ENCODE assay signal across 1 cellular context in the genomic region with DNA sequence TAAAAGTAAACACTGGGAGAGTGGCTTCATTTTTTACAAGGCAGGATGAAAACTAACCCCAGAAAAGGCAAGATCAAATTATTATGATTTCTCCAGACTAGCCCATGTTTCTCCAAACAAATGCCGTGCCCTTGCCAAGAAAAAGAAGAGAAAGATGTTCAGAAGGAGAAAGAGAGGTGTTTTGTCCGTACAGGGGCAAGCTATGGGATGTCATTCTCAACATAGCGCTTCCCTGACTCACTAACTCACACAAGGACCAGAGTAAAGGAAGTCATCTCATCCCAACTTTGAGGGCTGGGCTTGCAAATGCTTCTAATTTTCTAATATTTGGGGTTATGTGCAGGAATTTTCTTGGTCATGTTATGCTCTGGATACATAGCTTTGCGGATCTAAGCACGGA.
TF ChIP-seq lines count a peak whose summit lies in the region.

No MANE protein-coding gene starts in this region.

TF ChIP-seq in GM23338, 12 proteins besides CTCF, POLR2A, EP300 and RAD21 (continued from another document):
- TF ChIP-seq, protein P1, sequence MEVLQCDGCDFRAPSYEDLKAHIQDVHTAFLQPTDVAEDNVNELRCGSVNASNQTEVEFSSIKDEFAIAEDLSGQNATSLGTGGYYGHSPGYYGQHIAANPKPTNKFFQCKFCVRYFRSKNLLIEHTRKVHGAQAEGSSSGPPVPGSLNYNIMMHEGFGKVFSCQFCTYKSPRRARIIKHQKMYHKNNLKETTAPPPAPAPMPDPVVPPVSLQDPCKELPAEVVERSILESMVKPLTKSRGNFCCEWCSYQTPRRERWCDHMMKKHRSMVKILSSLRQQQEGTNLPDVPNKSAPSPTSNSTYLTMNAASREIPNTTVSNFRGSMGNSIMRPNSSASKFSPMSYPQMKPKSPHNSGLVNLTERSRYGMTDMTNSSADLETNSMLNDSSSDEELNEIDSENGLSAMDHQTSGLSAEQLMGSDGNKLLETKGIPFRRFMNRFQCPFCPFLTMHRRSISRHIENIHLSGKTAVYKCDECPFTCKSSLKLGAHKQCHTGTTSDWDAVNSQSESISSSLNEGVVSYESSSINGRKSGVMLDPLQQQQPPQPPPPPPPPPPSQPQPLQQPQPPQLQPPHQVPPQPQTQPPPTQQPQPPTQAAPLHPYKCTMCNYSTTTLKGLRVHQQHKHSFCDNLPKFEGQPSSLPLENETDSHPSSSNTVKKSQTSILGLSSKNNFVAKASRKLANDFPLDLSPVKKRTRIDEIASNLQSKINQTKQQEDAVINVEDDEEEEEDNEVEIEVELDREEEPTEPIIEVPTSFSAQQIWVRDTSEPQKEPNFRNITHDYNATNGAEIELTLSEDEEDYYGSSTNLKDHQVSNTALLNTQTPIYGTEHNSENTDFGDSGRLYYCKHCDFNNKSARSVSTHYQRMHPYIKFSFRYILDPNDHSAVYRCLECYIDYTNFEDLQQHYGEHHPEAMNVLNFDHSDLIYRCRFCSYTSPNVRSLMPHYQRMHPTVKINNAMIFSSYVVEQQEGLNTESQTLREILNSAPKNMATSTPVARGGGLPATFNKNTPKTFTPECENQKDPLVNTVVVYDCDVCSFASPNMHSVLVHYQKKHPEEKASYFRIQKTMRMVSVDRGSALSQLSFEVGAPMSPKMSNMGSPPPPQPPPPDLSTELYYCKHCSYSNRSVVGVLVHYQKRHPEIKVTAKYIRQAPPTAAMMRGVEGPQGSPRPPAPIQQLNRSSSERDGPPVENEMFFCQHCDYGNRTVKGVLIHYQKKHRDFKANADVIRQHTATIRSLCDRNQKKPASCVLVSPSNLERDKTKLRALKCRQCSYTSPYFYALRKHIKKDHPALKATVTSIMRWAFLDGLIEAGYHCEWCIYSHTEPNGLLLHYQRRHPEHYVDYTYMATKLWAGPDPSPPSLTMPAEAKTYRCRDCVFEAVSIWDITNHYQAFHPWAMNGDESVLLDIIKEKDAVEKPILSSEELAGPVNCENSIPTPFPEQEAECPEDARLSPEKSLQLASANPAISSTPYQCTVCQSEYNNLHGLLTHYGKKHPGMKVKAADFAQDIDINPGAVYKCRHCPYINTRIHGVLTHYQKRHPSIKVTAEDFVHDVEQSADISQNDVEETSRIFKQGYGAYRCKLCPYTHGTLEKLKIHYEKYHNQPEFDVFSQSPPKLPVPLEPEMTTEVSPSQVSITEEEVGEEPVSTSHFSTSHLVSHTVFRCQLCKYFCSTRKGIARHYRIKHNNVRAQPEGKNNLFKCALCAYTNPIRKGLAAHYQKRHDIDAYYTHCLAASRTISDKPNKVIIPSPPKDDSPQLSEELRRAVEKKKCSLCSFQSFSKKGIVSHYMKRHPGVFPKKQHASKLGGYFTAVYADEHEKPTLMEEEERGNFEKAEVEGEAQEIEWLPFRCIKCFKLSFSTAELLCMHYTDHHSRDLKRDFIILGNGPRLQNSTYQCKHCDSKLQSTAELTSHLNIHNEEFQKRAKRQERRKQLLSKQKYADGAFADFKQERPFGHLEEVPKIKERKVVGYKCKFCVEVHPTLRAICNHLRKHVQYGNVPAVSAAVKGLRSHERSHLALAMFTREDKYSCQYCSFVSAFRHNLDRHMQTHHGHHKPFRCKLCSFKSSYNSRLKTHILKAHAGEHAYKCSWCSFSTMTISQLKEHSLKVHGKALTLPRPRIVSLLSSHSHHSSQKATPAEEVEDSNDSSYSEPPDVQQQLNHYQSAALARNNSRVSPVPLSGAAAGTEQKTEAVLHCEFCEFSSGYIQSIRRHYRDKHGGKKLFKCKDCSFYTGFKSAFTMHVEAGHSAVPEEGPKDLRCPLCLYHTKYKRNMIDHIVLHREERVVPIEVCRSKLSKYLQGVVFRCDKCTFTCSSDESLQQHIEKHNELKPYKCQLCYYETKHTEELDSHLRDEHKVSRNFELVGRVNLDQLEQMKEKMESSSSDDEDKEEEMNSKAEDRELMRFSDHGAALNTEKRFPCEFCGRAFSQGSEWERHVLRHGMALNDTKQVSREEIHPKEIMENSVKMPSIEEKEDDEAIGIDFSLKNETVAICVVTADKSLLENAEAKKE (CRISPR knock-in tag; IDR thresholded peaks at IDR 0.05), result no peak
- no peak for TF ChIP-seq ZNF114 (CRISPR knock-in tag; IDR thresholded peaks at IDR 0.05)
